13 cellular contexts compared by ENCODE assay signal in the genomic region with DNA sequence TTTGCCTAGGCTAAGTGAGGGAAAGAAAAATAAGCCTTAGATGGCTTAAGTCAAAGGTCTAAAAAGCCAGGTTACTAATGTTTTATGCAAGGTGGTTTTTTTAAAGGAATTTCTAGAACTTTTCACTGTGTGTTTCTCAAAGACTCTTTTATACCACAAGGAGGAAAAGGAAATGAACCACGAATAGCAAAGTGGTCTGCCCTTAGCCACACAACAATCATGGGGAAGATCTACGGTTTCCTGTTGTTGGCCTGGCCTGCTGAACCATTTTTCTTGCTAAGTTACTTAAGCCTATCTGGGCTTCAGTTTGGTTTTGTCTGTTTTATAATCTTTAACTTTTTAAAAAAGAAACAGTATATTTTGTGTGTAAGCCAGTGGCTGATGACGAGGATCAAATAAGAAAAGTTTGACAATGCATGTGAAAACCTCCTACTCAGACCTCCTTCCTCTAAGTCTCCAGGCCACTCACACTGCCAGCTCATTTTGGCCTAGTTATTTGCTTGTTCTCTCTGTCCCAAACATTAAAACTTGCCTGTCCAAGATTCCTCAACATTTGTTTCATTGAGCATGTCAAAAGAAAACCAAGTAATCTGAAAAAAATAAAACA. TPM values are rescaled to one million over a fixed set of nuclear protein-coding genes. Genes with fewer than 3 reads are reported as not detected.
DNase-seq lines count a peak whose midpoint lies in the region; ATAC-seq, FAIRE-seq and TF ChIP-seq lines count a peak whose summit lies in the region.
"Had no signal": no experiment of that assay in that cellular context is flagged by ENCODE, and none has a peak within 500 bp of the region (broad histone marks: within the 10 kb centered on the region; RNA-seq: fewer than 3 reads in every experiment).

No MANE protein-coding gene starts in this region.

- no peaks in the 10 kb centered on the region for H3K36me3 Mint-ChIP-seq in activated naive CD4-positive, alpha-beta T cell treated with anti-CD3 and anti-CD28 coated beads, Interleukin-2, amount 50 U/mL, for 72 hours

- no peak overlapping the region for H3K4me3 ChIP-seq in BLaER1
- H3K4me3 ChIP-seq: coronary artery, heart left ventricle had no signal

- no peaks in the 10 kb centered on the region for H3K9me3 Mint-ChIP-seq in activated naive CD4-positive, alpha-beta T cell treated with anti-CD3 and anti-CD28 coated beads, Interleukin-2, amount 50 U/mL, for 72 hours

- ATAC-seq in HG03159 (IDR thresholded peaks at IDR 0.05; ENCODE audit: unreplicated experiment) (peak; percentile 55), GM18520 (IDR thresholded peaks at IDR 0.05; ENCODE audit: unreplicated experiment) (no peak)
- peak; percentile 40 to 54 for ATAC-seq in activated naive CD4-positive, alpha-beta T cell treated with anti-CD3 and anti-CD28 coated beads, Interleukin-2, amount 50 U/mL, for 72 hours
- ATAC-seq: heart left ventricle had no signal

- peak; percentile 31 for FAIRE-seq in GM19239 (lab: Jason Lieb, UNC)

- H3K27ac ChIP-seq in BLaER1 = no peak overlapping the region
- H3K27ac ChIP-seq: coronary artery, heart left ventricle had no signal

- no peak overlapping the region for H3K9ac ChIP-seq in BLaER1

- TF ChIP-seq CTCF in GM13976 (IDR thresholded peaks at IDR 0.05; ENCODE audit: borderline replicate concordance, control extremely low read depth, extremely low read depth, insufficient read depth, missing control alignments) (no peak), GM20000 (IDR thresholded peaks at IDR 0.05; ENCODE audit: extremely low read depth, missing control alignments) (no peak)

- no peaks in the 10 kb centered on the region for H4K20me1 ChIP-seq in BLaER1

- H3K27me3 ChIP-seq in BLaER1 = peaks cover 5% of the 10 kb centered on the region; the same call in 1 of the 2 replicates
- H3K27me3 ChIP-seq: heart left ventricle had no signal

- no peaks in the 10 kb centered on the region for H3K36me3 ChIP-seq in BLaER1
- H3K36me3 ChIP-seq: heart left ventricle had no signal

- peaks cover 21% of the 10 kb centered on the region for H3K4me1 ChIP-seq in BLaER1
- H3K4me1 ChIP-seq: heart left ventricle had no signal

- no peak for DNase-seq in GM19239 (ENCODE audit: insufficient read length, low spot score)
- no peak for DNase-seq in activated naive CD4-positive, alpha-beta T cell treated with anti-CD3 and anti-CD28 coated beads, Interleukin-2, amount 50 U/mL, for 72 hours (ENCODE audit: low spot score in 2 of 2)
- no peak for DNase-seq in GM13976 (ENCODE audit: low spot score)
- DNase-seq in GM20000 (ENCODE audit: low spot score) = no peak
- no peak for DNase-seq in middle frontal gyrus (ENCODE audit: extremely low spot score, low spot score)
- DNase-seq: AML-193, heart left ventricle, NCI-H1417, RPMI8226 had no signal

- H3K4me2 ChIP-seq in BLaER1 = peak overlapping the region; percentile 63

- in situ Hi-C loops in GM13976 (cut with MboI; ENCODE audit: low sequenced_read_pairs, unreplicated experiment) = no loop called here

- H3K27ac Mint-ChIP-seq in activated naive CD4-positive, alpha-beta T cell treated with anti-CD3 and anti-CD28 coated beads, Interleukin-2, amount 50 U/mL, for 72 hours = no peak overlapping the region

- H3K9me3 ChIP-seq in BLaER1 = no peaks in the 10 kb centered on the region; the same call in 1 of the 2 replicates
- H3K9me3 ChIP-seq: heart left ventricle had no signal

RNA-seq across cellular contexts. Expression of gene COL25A1, which starts 56.7 kb away (rescaled TPM):
- not detected for total RNA-seq in activated naive CD4-positive, alpha-beta T cell treated with anti-CD3 and anti-CD28 coated beads, Interleukin-2, amount 50 U/mL, for 72 hours
